26 cellular contexts compared by ENCODE assay signal in genomic region chr9:89174291-89174690, GRCh38. TPM values are rescaled to one million over a fixed set of nuclear protein-coding genes. Genes with fewer than 3 reads are reported as not detected.
"Had no signal": no experiment of that assay in that cellular context is flagged by ENCODE, and none has a peak within 500 bp of the region (broad histone marks: within the 10 kb centered on the region; RNA-seq: fewer than 3 reads in every experiment).

No MANE protein-coding gene starts in this region.

- H3K9me3 Mint-ChIP-seq: activated CD4-positive, alpha-beta T cell treated with anti-CD3 and anti-CD28 coated beads, Interleukin-2, amount 10 ng/mL, durations not matched to agents 7 days and 5 days; activated naive CD8-positive, alpha-beta T cell treated with anti-CD3 and anti-CD28 coated beads for 36 hours; dendritic cell treated with granulocyte-macrophage colony-stimulating factor and Interleukin-4, amounts not matched to agents 40 ng/mL and 50 ng/mL, for 4 days; T-cell had no signal

- H3K27ac Mint-ChIP-seq: activated CD4-positive, alpha-beta T cell treated with anti-CD3 and anti-CD28 coated beads, Interleukin-2, amount 10 ng/mL, durations not matched to agents 7 days and 5 days; activated CD8-positive, alpha-beta T cell treated with anti-CD3 and anti-CD28 coated beads, Interleukin-2, amount 10 ng/mL, durations not matched to agents 7 days and 5 days; activated naive CD8-positive, alpha-beta T cell treated with anti-CD3 and anti-CD28 coated beads for 36 hours; dendritic cell treated with granulocyte-macrophage colony-stimulating factor and Interleukin-4, amounts not matched to agents 40 ng/mL and 50 ng/mL, for 4 days; progenitor cell of endocrine pancreas; T-cell had no signal

- H3K27me3 ChIP-seq: brain microvascular endothelial cell had no signal

- H3K4me2 ChIP-seq: smooth muscle cell had no signal

- H3K4me3 Mint-ChIP-seq: activated CD4-positive, alpha-beta T cell treated with anti-CD3 and anti-CD28 coated beads, Interleukin-2, amount 10 ng/mL, durations not matched to agents 7 days and 5 days; activated CD8-positive, alpha-beta T cell treated with anti-CD3 and anti-CD28 coated beads, Interleukin-2, amount 10 ng/mL, durations not matched to agents 7 days and 5 days; activated naive CD8-positive, alpha-beta T cell treated with anti-CD3 and anti-CD28 coated beads for 36 hours; dendritic cell treated with granulocyte-macrophage colony-stimulating factor and Interleukin-4, amounts not matched to agents 40 ng/mL and 50 ng/mL, for 4 days; naive thymus-derived CD4-positive, alpha-beta T cell; T-cell had no signal

- ATAC-seq: activated CD8-positive, alpha-beta T cell treated with anti-CD3 and anti-CD28 coated beads, Interleukin-2, amount 10 ng/mL, durations not matched to agents 7 days and 5 days; heart right ventricle; left colon; naive thymus-derived CD4-positive, alpha-beta T cell; T-cell had no signal

- H3K27ac ChIP-seq: brain microvascular endothelial cell, heart right ventricle, sigmoid colon, WERI-Rb-1 had no signal

- H3K36me3 Mint-ChIP-seq: activated naive CD8-positive, alpha-beta T cell treated with anti-CD3 and anti-CD28 coated beads for 36 hours; T-cell had no signal

- H3K4me3 ChIP-seq: heart right ventricle, lung, sigmoid colon, smooth muscle cell had no signal

- DNase-seq: activated CD4-positive, alpha-beta T cell treated with anti-CD3 and anti-CD28 coated beads, Interleukin-2, amount 10 ng/mL, durations not matched to agents 7 days and 5 days; activated CD4-positive, CD25-positive, alpha-beta regulatory T cell treated with anti-CD3 and anti-CD28 coated beads, Interleukin-2, amount 50 U/mL, for 72 hours; activated CD8-positive, alpha-beta T cell treated with anti-CD3 and anti-CD28 coated beads, Interleukin-2, amount 10 ng/mL, durations not matched to agents 7 days and 5 days; activated naive CD4-positive, alpha-beta T cell; activated naive CD8-positive, alpha-beta T cell treated with anti-CD3 and anti-CD28 coated beads for 36 hours; activated T-cell treated with anti-CD3 and anti-CD28 coated beads, Interleukin-2, amount 50 U/mL, for 1 hour; amygdala; brain microvascular endothelial cell; caudate nucleus; effector CD8-positive, alpha-beta T cell; erythroblast; foreskin fibroblast; heart right ventricle; left colon; naive thymus-derived CD4-positive, alpha-beta T cell; retina; sigmoid colon; stimulated activated CD4-positive, alpha-beta T cell treated with anti-CD3 and anti-CD28 coated beads, Interleukin-2, amount 100 ng/mL, for 48 hours; stimulated activated CD8-positive, alpha-beta memory T cell treated with anti-CD3 and anti-CD28 coated beads, Interleukin-4, amount 100 ng/mL, for 48 hours; stimulated activated naive CD4-positive, alpha-beta T cell; T-cell; WERI-Rb-1 had no signal

- H3K36me3 ChIP-seq: heart right ventricle, sigmoid colon, WERI-Rb-1 had no signal

- H3K9me3 ChIP-seq: heart right ventricle, sigmoid colon had no signal

RNA-seq across cellular contexts. Expression of gene SHC3, which starts 4.3 kb away (rescaled TPM):
- total RNA-seq: activated CD4-positive, alpha-beta T cell treated with anti-CD3 and anti-CD28 coated beads, Interleukin-2, amount 10 ng/mL, durations not matched to agents 7 days and 5 days; activated CD8-positive, alpha-beta T cell treated with anti-CD3 and anti-CD28 coated beads, Interleukin-2, amount 10 ng/mL, durations not matched to agents 7 days and 5 days; activated naive CD8-positive, alpha-beta T cell treated with anti-CD3 and anti-CD28 coated beads for 36 hours had no signal
